8 cellular contexts compared by ENCODE assay signal in the genomic region with DNA sequence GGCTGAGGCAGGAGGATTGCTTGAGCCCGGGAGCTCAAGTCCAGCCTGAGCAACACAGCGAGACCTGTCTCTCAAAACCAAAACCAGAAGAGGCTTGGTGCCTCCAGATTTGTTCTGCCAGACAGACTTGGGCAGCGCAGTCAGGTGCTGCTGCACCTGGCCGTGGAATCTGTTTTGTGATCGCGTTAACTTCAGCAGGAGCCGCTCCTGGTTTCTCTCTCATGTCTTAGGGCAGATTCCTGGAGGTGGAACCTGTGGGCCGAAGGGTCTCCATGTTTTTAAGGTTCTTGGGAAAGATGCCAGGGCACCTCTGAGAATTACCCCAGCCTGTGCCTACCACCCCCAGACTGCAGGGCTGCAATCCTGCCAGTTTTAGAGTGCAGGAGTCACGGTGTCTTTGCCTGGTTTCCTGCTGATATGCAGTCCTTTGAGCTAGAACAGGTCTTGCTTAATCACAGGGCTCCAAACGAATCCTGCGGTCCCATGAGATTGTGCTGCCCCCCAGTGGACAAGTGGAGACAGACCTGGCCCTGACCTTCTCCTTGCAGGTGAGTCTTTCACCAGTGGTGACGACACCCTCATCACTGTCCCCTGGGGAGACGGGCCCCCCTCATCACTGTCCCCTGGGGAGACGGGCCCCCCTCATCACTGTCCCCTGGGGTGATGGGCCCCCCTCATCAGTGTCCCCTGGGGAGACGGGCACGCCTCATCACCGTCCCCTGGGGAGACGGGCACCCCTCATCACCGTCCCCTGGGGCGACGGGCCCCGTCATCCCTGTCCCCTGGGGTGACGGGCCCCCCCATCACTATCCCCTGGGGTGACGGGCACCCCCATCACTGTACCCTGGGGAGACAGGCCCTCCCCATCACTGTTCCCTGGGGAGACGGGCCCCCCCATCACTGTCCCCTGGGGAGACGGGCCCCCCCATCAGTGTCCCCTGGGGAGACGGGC. TPM values are rescaled to one million over a fixed set of nuclear protein-coding genes. Genes with fewer than 3 reads are reported as not detected.
DNase-seq lines count a peak whose midpoint lies in the region; ATAC-seq and TF ChIP-seq lines count a peak whose summit lies in the region.

No MANE protein-coding gene starts in this region.

- DNase-seq in Kasumi-1 (lab: John Stamatoyannopoulos, UW): peak; percentile 91 to 94
- DNase-seq in activated T-cell treated with anti-CD3 and anti-CD28 coated beads for 48 hours (ENCODE audit: low read depth): peak; percentile 79
- DNase-seq in esophagus squamous epithelium (lab: John Stamatoyannopoulos, UW): no peak
- peak; percentile 79 for DNase-seq in natural killer cell
- DNase-seq in stimulated activated effector memory CD8-positive, alpha-beta T cell treated with anti-CD3 and anti-CD28 coated beads, Interleukin-12 subunit alpha, Interleukin-12 subunit beta, amount 100 ng/mL, for 72 hours (ENCODE audit: low spot score in 2 of 2): peak; percentile 86 to 93

- no peaks in the 10 kb centered on the region for H3K27me3 ChIP-seq in esophagus squamous epithelium

- H3K4me1 ChIP-seq in esophagus squamous epithelium: peaks cover 0 to 18% (median 4%) of the 10 kb centered on the region in 3 donors

- ATAC-seq in GM18502 (IDR thresholded peaks at IDR 0.05; ENCODE audit: poor library complexity, unreplicated experiment) (peak; percentile 59), natural killer cell (peak; percentile 89 to 99 (median 97))
- peak; percentile 95 for ATAC-seq in stimulated activated effector memory CD8-positive, alpha-beta T cell treated with anti-CD3 and anti-CD28 coated beads, Interleukin-12 subunit alpha, Interleukin-12 subunit beta, amount 100 ng/mL, for 72 hours

- peaks cover 0 to 59% (median 0%) of the 10 kb centered on the region in 3 donors for H3K36me3 ChIP-seq in esophagus squamous epithelium

- no peak overlapping the region for H3K27ac Mint-ChIP-seq in natural killer cell
- H3K27ac Mint-ChIP-seq in stimulated activated effector memory CD8-positive, alpha-beta T cell treated with anti-CD3 and anti-CD28 coated beads, Interleukin-12 subunit alpha, Interleukin-12 subunit beta, amount 100 ng/mL, for 72 hours: no peak overlapping the region

- peaks cover 0 to 4% of the 10 kb centered on the region in 2 donors for H3K4me1 Mint-ChIP-seq in natural killer cell
- H3K4me1 Mint-ChIP-seq in stimulated activated effector memory CD8-positive, alpha-beta T cell treated with anti-CD3 and anti-CD28 coated beads, Interleukin-12 subunit alpha, Interleukin-12 subunit beta, amount 100 ng/mL, for 72 hours: no peaks in the 10 kb centered on the region

- no peak for TF ChIP-seq POLR2A in esophagus squamous epithelium (IDR thresholded peaks at IDR 0.05)

- H3K27me3 Mint-ChIP-seq in natural killer cell (ENCODE audit: low read depth in 2 of 2): no peaks in the 10 kb centered on the region

- 38 to 44% methylated on average over 7 to 11 of the region's 27 CpGs for WGBS in esophagus squamous epithelium, 2 donors

- H3K27ac ChIP-seq in 22Rv1 (peak overlapping the region; percentile 30; the same call in 1 of the 2 replicates), esophagus squamous epithelium (peak overlapping the region in 1 of 4 donors; percentile 6)

- H3K36me3 Mint-ChIP-seq in natural killer cell: no peaks in the 10 kb centered on the region
- H3K36me3 Mint-ChIP-seq in stimulated activated effector memory CD8-positive, alpha-beta T cell treated with anti-CD3 and anti-CD28 coated beads, Interleukin-12 subunit alpha, Interleukin-12 subunit beta, amount 100 ng/mL, for 72 hours: no peaks in the 10 kb centered on the region

- intact Hi-C loops in esophagus squamous epithelium (cut with DNase I) (loop anchor here (2.0 kb wide), 1 partner anchor 149 kb away; no protein-coding TSS in a partner anchor), natural killer cell (cut with micrococcal nuclease) (loop anchor here (1.0 to 10.0 kb wide), 3 partner anchors 149 to 377 kb away; a partner anchor contains a TSS)

- no peak overlapping the region for H3K4me3 Mint-ChIP-seq in natural killer cell
- no peak overlapping the region for H3K4me3 Mint-ChIP-seq in stimulated activated effector memory CD8-positive, alpha-beta T cell treated with anti-CD3 and anti-CD28 coated beads, Interleukin-12 subunit alpha, Interleukin-12 subunit beta, amount 100 ng/mL, for 72 hours

- no peaks in the 10 kb centered on the region for H3K9me3 ChIP-seq in esophagus squamous epithelium

- peak; percentile 69 for TF ChIP-seq CTCF in 22Rv1 (IDR thresholded peaks at IDR 0.05)
- TF ChIP-seq CTCF in esophagus squamous epithelium (IDR thresholded peaks at IDR 0.05): peak; percentile 82 to 92 (median 91)
- TF ChIP-seq CTCF in natural killer cell (IDR thresholded peaks at IDR 0.05): peak; percentile 80

- H3K9me3 Mint-ChIP-seq in natural killer cell: no peaks in the 10 kb centered on the region
- H3K9me3 Mint-ChIP-seq in stimulated activated effector memory CD8-positive, alpha-beta T cell treated with anti-CD3 and anti-CD28 coated beads, Interleukin-12 subunit alpha, Interleukin-12 subunit beta, amount 100 ng/mL, for 72 hours: no peaks in the 10 kb centered on the region

- H3K4me3 ChIP-seq in esophagus squamous epithelium: no peak overlapping the region

TF ChIP-seq in PFSK-1, 5 proteins besides CTCF, POLR2A, EP300 and RAD21:
- TF ChIP-seq, protein P1, sequence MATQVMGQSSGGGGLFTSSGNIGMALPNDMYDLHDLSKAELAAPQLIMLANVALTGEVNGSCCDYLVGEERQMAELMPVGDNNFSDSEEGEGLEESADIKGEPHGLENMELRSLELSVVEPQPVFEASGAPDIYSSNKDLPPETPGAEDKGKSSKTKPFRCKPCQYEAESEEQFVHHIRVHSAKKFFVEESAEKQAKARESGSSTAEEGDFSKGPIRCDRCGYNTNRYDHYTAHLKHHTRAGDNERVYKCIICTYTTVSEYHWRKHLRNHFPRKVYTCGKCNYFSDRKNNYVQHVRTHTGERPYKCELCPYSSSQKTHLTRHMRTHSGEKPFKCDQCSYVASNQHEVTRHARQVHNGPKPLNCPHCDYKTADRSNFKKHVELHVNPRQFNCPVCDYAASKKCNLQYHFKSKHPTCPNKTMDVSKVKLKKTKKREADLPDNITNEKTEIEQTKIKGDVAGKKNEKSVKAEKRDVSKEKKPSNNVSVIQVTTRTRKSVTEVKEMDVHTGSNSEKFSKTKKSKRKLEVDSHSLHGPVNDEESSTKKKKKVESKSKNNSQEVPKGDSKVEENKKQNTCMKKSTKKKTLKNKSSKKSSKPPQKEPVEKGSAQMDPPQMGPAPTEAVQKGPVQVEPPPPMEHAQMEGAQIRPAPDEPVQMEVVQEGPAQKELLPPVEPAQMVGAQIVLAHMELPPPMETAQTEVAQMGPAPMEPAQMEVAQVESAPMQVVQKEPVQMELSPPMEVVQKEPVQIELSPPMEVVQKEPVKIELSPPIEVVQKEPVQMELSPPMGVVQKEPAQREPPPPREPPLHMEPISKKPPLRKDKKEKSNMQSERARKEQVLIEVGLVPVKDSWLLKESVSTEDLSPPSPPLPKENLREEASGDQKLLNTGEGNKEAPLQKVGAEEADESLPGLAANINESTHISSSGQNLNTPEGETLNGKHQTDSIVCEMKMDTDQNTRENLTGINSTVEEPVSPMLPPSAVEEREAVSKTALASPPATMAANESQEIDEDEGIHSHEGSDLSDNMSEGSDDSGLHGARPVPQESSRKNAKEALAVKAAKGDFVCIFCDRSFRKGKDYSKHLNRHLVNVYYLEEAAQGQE (IDR thresholded peaks at IDR 0.05; ENCODE audit: insufficient read depth in 1 of 2, low read depth in 2 of 2, low read length in 2 of 2): no peak
- TF ChIP-seq FOXP2 (optimal IDR thresholded peaks at IDR 0.05; ENCODE audit: borderline replicate concordance, extremely low read depth, extremely low read length, insufficient read depth): peak; percentile 9
TF ChIP-seq in PFSK-1: peak in this region for 1.

RNA-seq across cellular contexts. Expression of a gene that starts 37.6 kb away (rescaled TPM):
- 48.0 TPM for polyA plus RNA-seq in PFSK-1 (2012; ENCODE audit: insufficient read length, low read depth)
- total RNA-seq in esophagus squamous epithelium (10 to 100 TPM; 20.2 to 42.3 (median 30.9) TPM), natural killer cell (10 to 100 TPM; 58.4 to 76.5 (median 69.2) TPM)

RNA-seq across cellular contexts. Expression of a gene that starts 46.1 kb away (rescaled TPM):
- polyA plus RNA-seq in PFSK-1 (2012; ENCODE audit: insufficient read length, low read depth): 0.99 TPM
- total RNA-seq in esophagus squamous epithelium (under 1 TPM in 1 of 4 donors, not detected in 3; 0.57 TPM), natural killer cell (1 to 10 TPM in 2 of 3 donors, under 1 TPM in 1; 0.23 to 1.9 (median 1.8) TPM)

RNA-seq across cellular contexts. Expression of a gene that starts 51.4 kb away (rescaled TPM):
- polyA plus RNA-seq in PFSK-1 (2012; ENCODE audit: insufficient read length, low read depth): 31.1 TPM
- total RNA-seq in esophagus squamous epithelium (10 to 100 TPM; 22.2 to 37.9 (median 26.2) TPM), natural killer cell (10 to 100 TPM; 82.4 to 92.7 (median 87.4) TPM)
